Comparison of ENCODE assay signal across 24 cellular contexts in the genomic region with DNA sequence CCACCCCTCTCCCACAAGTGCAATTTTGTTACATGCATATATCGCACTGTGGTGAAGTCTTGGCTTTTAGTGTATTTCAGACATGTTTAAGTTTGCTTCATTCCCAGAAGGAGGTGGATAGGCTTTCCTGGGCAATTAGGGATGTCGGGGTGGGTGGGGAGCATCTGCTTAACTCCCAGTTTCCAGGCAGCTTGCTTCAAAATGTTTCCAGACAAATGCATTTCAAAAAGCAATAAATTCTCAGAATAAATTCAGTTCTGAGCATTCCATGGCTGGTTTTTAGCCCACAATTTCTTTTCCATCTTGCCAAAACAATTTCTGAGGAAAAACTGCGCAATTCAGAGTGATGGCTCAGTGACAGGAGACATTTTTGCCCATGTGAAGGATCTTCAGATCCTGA.
A peak's percentile ranks its signal among the peaks of the same experiment; 100 is the strongest.
DNase-seq lines count a peak whose midpoint lies in the region; ATAC-seq, FAIRE-seq and TF ChIP-seq lines count a peak whose summit lies in the region.
"Had no signal": no experiment of that assay in that cellular context is flagged by ENCODE, and none has a peak within 500 bp of the region (broad histone marks: within the 10 kb centered on the region; RNA-seq: fewer than 3 reads in every experiment).

No MANE protein-coding gene starts in this region.

- H3K27ac ChIP-seq in left lung (no peak overlapping the region), thoracic aorta (peak overlapping the region; percentile 46 to 78), pancreas (no peak overlapping the region), kidney (ENCODE audit: low read depth in 2 of 2, low read length in 2 of 2) (peak overlapping the region in 1 of 2 donors; percentile 70)
- H3K27ac ChIP-seq: brain microvascular endothelial cell, SJSA1 had no signal

- H3K4me3 Mint-ChIP-seq in Caco-2 (ENCODE audit: unreplicated experiment), result no peak overlapping the region
- H3K4me3 Mint-ChIP-seq: activated CD8-positive, alpha-beta T cell treated with anti-CD3 and anti-CD28 coated beads, Interleukin-2, amount 10 ng/mL, durations not matched to agents 7 days and 5 days; activated naive CD4-positive, alpha-beta T cell treated with anti-CD3 and anti-CD28 coated beads, Interleukin-2, amount 50 U/mL, for 24 hours; activated T-cell treated with anti-CD3 and anti-CD28 coated beads, Interleukin-2, amount 50 U/mL, for 4 hours; IgD-negative memory B cell; neural crest cell had no signal

- peaks cover 0 to 6% of the 10 kb centered on the region in 2 donors for H3K9me3 ChIP-seq in left lung
- H3K9me3 ChIP-seq in thoracic aorta, result no peaks in the 10 kb centered on the region
- no peaks in the 10 kb centered on the region for H3K9me3 ChIP-seq in pancreas
- H3K9me3 ChIP-seq in kidney (ENCODE audit: control insufficient read depth in 1 of 2, low read length in 2 of 2), result no peaks in the 10 kb centered on the region
- no peaks in the 10 kb centered on the region for H3K9me3 ChIP-seq in Caco-2
- H3K9me3 ChIP-seq: HAP-1, SJSA1, tibial nerve had no signal

- no TSS peak for BruUV-seq in Caco-2 (replicated peaks; lab: Mats Ljungman, UMichigan)

- peak; percentile 75 for DNase-seq in GM04504 (ENCODE audit: low read depth)
- peak; percentile 27 for DNase-seq in astrocyte of the hippocampus (ENCODE audit: low read depth, low spot score)
- no peak for DNase-seq in left lung
- DNase-seq in thoracic aorta (ENCODE audit: low spot score), result no peak
- DNase-seq in pancreas, result no peak
- DNase-seq in kidney, result no peak
- no peak for DNase-seq in Caco-2
- DNase-seq in GM12891 (ENCODE audit: insufficient read length, low spot score), result no peak
- DNase-seq: activated CD4-positive, CD25-positive, alpha-beta regulatory T cell; activated CD8-positive, alpha-beta T cell treated with anti-CD3 and anti-CD28 coated beads, Interleukin-2, amount 10 ng/mL, durations not matched to agents 7 days and 5 days; activated T-cell treated with anti-CD3 and anti-CD28 coated beads, Interleukin-2, amount 50 U/mL, for 4 hours; MM.1S; NCI-H774; retina had no signal

- no peak for TF ChIP-seq POLR2A in GM12891 (IDR thresholded peaks at IDR 0.05; ENCODE audit: low read depth, low read length)

- H3K27me3 ChIP-seq in left lung (no peaks in the 10 kb centered on the region), thoracic aorta (replicated peaks; ENCODE audit: insufficient read depth) (no peaks in the 10 kb centered on the region), pancreas (no peaks in the 10 kb centered on the region), Caco-2 (replicated peaks; ENCODE audit: control insufficient read depth, insufficient read depth, low read length) (no peaks in the 10 kb centered on the region)
- H3K27me3 ChIP-seq: BLaER1 treated with 17β-estradiol and CSF1 and Interleukin-3, amounts not matched to agents 10 nM and 100 nM; brain microvascular endothelial cell; SJSA1; tibial nerve had no signal

- no peaks in the 10 kb centered on the region for H3K27me3 Mint-ChIP-seq in Caco-2 (ENCODE audit: insufficient read depth, unreplicated experiment)
- H3K27me3 Mint-ChIP-seq: activated naive CD4-positive, alpha-beta T cell treated with anti-CD3 and anti-CD28 coated beads, Interleukin-2, amount 50 U/mL, for 24 hours; IgD-negative memory B cell had no signal

- intact Hi-C loops in left lung (cut with DNase I) (no loop called here), pancreas (cut with DNase I) (no loop called here), kidney (cut with DNase I) (no loop called here), Caco-2 (cut with micrococcal nuclease; ENCODE audit: unreplicated experiment) (no loop called here)

- FAIRE-seq in pancreas (lab: Jason Lieb, UNC), result no peak
- FAIRE-seq in kidney (lab: Jason Lieb, UNC), result no peak
- FAIRE-seq in GM12891 (lab: Jason Lieb, UNC), result no peak
- FAIRE-seq: G401.6, GM12892 had no signal

- H3K4me3 ChIP-seq in left lung (no peak overlapping the region), thoracic aorta (peak overlapping the region; percentile 48), pancreas (no peak overlapping the region), kidney (ENCODE audit: low read length in 2 of 2) (no peak overlapping the region), Caco-2 (ENCODE audit: low read depth, low read length) (no peak overlapping the region)
- H3K4me3 ChIP-seq: BLaER1 treated with 17β-estradiol and CSF1 and Interleukin-3, amounts not matched to agents 10 nM and 100 nM; HAP-1; SJSA1; tibial nerve had no signal

- no peaks in the 10 kb centered on the region for H3K4me1 Mint-ChIP-seq in Caco-2 (ENCODE audit: low read depth, unreplicated experiment)
- H3K4me1 Mint-ChIP-seq: activated naive CD4-positive, alpha-beta T cell treated with anti-CD3 and anti-CD28 coated beads, Interleukin-2, amount 50 U/mL, for 24 hours; neural crest cell had no signal

- H3K9ac ChIP-seq in kidney (ENCODE audit: low read length in 2 of 2), result no peak overlapping the region
- H3K9ac ChIP-seq: BLaER1 treated with 17β-estradiol and CSF1 and Interleukin-3, amounts not matched to agents 10 nM and 100 nM had no signal

- H3K27ac Mint-ChIP-seq in Caco-2 (ENCODE audit: unreplicated experiment), result no peak overlapping the region
- H3K27ac Mint-ChIP-seq: activated CD8-positive, alpha-beta T cell treated with anti-CD3 and anti-CD28 coated beads, Interleukin-2, amount 10 ng/mL, durations not matched to agents 7 days and 5 days; activated naive CD4-positive, alpha-beta T cell treated with anti-CD3 and anti-CD28 coated beads, Interleukin-2, amount 50 U/mL, for 24 hours; IgD-negative memory B cell had no signal

- H3K4me1 ChIP-seq in left lung (peaks cover 2 to 9% of the 10 kb centered on the region in 2 donors), thoracic aorta (ENCODE audit: control insufficient read depth in 1 of 2, low read depth in 2 of 2) (peaks cover 8 to 20% of the 10 kb centered on the region in 2 donors), pancreas (no peaks in the 10 kb centered on the region), kidney (ENCODE audit: control insufficient read depth in 1 of 2, insufficient read depth in 1 of 2, low read depth in 1 of 2, low read length in 2 of 2) (peaks cover 4 to 9% of the 10 kb centered on the region in 2 donors), Caco-2 (no peaks in the 10 kb centered on the region)
- H3K4me1 ChIP-seq: HAP-1 had no signal

- WGBS in pancreas, 2 donors, result 89 to 96% methylated on average over 3 of the region's 3 CpGs

- H3K36me3 ChIP-seq in left lung, result no peaks in the 10 kb centered on the region
- no peaks in the 10 kb centered on the region for H3K36me3 ChIP-seq in thoracic aorta
- H3K36me3 ChIP-seq in pancreas, result no peaks in the 10 kb centered on the region
- H3K36me3 ChIP-seq in kidney (ENCODE audit: control insufficient read depth in 1 of 2, insufficient read depth in 2 of 2, low read length in 2 of 2), result no peaks in the 10 kb centered on the region
- H3K36me3 ChIP-seq in Caco-2 (ENCODE audit: control insufficient read depth, insufficient read depth, low read length), result no peaks in the 10 kb centered on the region
- H3K36me3 ChIP-seq: BLaER1 treated with 17β-estradiol and CSF1 and Interleukin-3, amounts not matched to agents 10 nM and 100 nM; brain microvascular endothelial cell; HAP-1; SJSA1; tibial nerve had no signal

- no peaks in the 10 kb centered on the region for H3K36me3 Mint-ChIP-seq in Caco-2 (ENCODE audit: insufficient read depth, unreplicated experiment)
- H3K36me3 Mint-ChIP-seq: activated naive CD4-positive, alpha-beta T cell treated with anti-CD3 and anti-CD28 coated beads, Interleukin-2, amount 50 U/mL, for 24 hours had no signal

- CTCF ChIA-PET in Caco-2 (lab: Charles Lee), result no interaction called here

- ATAC-seq in left lung (peak; percentile 6), thoracic aorta (ENCODE audit: insufficient number of reproducible peaks, low FRiP score, low read depth) (no peak), pancreas (no peak)
- ATAC-seq: activated CD8-positive, alpha-beta T cell treated with anti-CD3 and anti-CD28 coated beads, Interleukin-2, amount 10 ng/mL, durations not matched to agents 7 days and 5 days; activated T-cell treated with anti-CD3 and anti-CD28 coated beads, Interleukin-2, amount 50 U/mL, for 4 hours had no signal

- no peak for TF ChIP-seq CTCF in left lung (IDR thresholded peaks at IDR 0.05)
- no peak for TF ChIP-seq CTCF in thoracic aorta (IDR thresholded peaks at IDR 0.05)
- no peak for TF ChIP-seq CTCF in pancreas (IDR thresholded peaks at IDR 0.05)
- no peak for TF ChIP-seq CTCF in kidney (IDR thresholded peaks at IDR 0.05; ENCODE audit: borderline replicate concordance, extremely low read depth, insufficient read depth)
- TF ChIP-seq CTCF in Caco-2 (IDR thresholded peaks at IDR 0.05; ENCODE audit: insufficient read depth in 1 of 2, low read depth in 1 of 2, low read length in 1 of 2, severe bottlenecking in 1 of 2, unreplicated experiment in 1 of 2), result no peak

- peaks cover 16% of the 10 kb centered on the region for H3K9me3 Mint-ChIP-seq in Caco-2 (ENCODE audit: unreplicated experiment)
- H3K9me3 Mint-ChIP-seq: neural crest cell had no signal

- POLR2A ChIA-PET in Caco-2 (lab: Charles Lee), result no interaction called here

TF ChIP-seq in GM12891, 5 proteins besides CTCF, POLR2A, EP300 and RAD21:
- TF ChIP-seq PAX5 (IDR thresholded peaks at IDR 0.05; ENCODE audit: insufficient read depth, low read length, severe bottlenecking) (no peak), TAF1 (IDR thresholded peaks at IDR 0.05; ENCODE audit: low read depth, low read length) (no peak), POLR2AphosphoS5 (IDR thresholded peaks at IDR 0.05; ENCODE audit: low read depth, low read length) (no peak), SPI1 (IDR thresholded peaks at IDR 0.05; ENCODE audit: low read depth, low read length) (no peak), POU2F2 (IDR thresholded peaks at IDR 0.05; ENCODE audit: low read depth, low read length) (no peak)

Comparison
In these comparisons a context has a peak if more than half of its experiments do, and no peak if none do; other contexts are left out.
1. DNase-seq: peak in GM04504 (single experiment) and astrocyte of the hippocampus (single experiment); none in left lung (0 of 2), thoracic aorta (single experiment), pancreas (0 of 6), kidney (single experiment), Caco-2 (0 of 2) and GM12891 (single experiment).
2. H3K27ac ChIP-seq: peak in thoracic aorta (2 of 2); none in left lung (0 of 2) and pancreas (0 of 4).